In the genomic region with DNA sequence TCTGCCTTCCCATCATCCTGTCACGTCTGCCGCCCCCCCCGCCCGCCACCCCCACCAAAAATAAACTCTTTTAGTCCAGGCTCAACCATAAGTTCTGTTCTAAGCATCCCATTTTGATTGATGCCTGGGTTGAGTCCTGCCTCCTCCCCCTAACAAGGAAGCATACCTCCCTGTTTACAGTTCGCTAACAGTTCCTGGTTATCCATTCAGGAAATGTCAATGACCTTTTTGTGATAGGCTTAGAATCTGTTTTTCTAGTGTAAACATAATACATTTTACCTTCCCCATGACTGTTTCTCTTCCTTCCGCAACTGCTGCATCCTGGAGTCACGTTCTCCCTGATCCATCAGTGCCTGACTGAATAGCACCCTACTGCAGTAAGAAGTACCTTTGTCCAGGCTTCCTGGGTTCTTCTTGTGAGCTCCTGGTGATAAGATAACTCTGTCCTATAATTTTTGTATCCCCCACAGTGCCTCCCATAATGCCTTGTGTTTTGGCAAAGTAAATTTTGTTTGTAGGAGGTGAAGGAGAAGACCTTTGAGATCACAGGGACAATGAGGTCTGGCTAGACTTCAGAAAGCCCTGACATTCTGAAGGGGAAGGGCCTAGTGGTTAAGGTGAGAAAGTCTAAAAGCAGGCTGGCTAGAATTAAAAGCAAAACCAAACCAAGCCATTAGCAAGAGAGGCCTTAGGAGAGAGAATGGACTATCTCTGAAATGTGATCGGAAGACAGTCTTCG, we compare ENCODE assay signal across 1 cellular context.
TF ChIP-seq lines count a peak whose summit lies in the region.

No MANE protein-coding gene starts in this region.

TF ChIP-seq in HepG2, 621 proteins besides CTCF, POLR2A, EP300 and RAD21 (continued from another document and continues in another):
- TF ChIP-seq, protein P1, sequence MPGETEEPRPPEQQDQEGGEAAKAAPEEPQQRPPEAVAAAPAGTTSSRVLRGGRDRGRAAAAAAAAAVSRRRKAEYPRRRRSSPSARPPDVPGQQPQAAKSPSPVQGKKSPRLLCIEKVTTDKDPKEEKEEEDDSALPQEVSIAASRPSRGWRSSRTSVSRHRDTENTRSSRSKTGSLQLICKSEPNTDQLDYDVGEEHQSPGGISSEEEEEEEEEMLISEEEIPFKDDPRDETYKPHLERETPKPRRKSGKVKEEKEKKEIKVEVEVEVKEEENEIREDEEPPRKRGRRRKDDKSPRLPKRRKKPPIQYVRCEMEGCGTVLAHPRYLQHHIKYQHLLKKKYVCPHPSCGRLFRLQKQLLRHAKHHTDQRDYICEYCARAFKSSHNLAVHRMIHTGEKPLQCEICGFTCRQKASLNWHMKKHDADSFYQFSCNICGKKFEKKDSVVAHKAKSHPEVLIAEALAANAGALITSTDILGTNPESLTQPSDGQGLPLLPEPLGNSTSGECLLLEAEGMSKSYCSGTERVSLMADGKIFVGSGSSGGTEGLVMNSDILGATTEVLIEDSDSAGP (CRISPR knock-in tag; IDR thresholded peaks at IDR 0.05; ENCODE audit: borderline replicate concordance), result no peak
- TF ChIP-seq ZNF672 (CRISPR knock-in tag; IDR thresholded peaks at IDR 0.05), result no peak
- TF ChIP-seq, protein P2, sequence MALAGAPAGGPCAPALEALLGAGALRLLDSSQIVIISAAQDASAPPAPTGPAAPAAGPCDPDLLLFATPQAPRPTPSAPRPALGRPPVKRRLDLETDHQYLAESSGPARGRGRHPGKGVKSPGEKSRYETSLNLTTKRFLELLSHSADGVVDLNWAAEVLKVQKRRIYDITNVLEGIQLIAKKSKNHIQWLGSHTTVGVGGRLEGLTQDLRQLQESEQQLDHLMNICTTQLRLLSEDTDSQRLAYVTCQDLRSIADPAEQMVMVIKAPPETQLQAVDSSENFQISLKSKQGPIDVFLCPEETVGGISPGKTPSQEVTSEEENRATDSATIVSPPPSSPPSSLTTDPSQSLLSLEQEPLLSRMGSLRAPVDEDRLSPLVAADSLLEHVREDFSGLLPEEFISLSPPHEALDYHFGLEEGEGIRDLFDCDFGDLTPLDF (CRISPR knock-in tag; IDR thresholded peaks at IDR 0.05), result no peak
- TF ChIP-seq, protein P3, sequence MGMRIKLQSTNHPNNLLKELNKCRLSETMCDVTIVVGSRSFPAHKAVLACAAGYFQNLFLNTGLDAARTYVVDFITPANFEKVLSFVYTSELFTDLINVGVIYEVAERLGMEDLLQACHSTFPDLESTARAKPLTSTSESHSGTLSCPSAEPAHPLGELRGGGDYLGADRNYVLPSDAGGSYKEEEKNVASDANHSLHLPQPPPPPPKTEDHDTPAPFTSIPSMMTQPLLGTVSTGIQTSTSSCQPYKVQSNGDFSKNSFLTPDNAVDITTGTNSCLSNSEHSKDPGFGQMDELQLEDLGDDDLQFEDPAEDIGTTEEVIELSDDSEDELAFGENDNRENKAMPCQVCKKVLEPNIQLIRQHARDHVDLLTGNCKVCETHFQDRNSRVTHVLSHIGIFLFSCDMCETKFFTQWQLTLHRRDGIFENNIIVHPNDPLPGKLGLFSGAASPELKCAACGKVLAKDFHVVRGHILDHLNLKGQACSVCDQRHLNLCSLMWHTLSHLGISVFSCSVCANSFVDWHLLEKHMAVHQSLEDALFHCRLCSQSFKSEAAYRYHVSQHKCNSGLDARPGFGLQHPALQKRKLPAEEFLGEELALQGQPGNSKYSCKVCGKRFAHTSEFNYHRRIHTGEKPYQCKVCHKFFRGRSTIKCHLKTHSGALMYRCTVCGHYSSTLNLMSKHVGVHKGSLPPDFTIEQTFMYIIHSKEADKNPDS (CRISPR knock-in tag; IDR thresholded peaks at IDR 0.05), result no peak
- TF ChIP-seq ELF1 (CRISPR knock-in tag; IDR thresholded peaks at IDR 0.05), result peak; percentile 73
- no peak for TF ChIP-seq ZNF546 (CRISPR knock-in tag; conservative IDR thresholded peaks at IDR 0.05)
- no peak for TF ChIP-seq ZFP82 (CRISPR knock-in tag; IDR thresholded peaks at IDR 0.05; ENCODE audit: borderline replicate concordance)
- TF ChIP-seq, protein P4, sequence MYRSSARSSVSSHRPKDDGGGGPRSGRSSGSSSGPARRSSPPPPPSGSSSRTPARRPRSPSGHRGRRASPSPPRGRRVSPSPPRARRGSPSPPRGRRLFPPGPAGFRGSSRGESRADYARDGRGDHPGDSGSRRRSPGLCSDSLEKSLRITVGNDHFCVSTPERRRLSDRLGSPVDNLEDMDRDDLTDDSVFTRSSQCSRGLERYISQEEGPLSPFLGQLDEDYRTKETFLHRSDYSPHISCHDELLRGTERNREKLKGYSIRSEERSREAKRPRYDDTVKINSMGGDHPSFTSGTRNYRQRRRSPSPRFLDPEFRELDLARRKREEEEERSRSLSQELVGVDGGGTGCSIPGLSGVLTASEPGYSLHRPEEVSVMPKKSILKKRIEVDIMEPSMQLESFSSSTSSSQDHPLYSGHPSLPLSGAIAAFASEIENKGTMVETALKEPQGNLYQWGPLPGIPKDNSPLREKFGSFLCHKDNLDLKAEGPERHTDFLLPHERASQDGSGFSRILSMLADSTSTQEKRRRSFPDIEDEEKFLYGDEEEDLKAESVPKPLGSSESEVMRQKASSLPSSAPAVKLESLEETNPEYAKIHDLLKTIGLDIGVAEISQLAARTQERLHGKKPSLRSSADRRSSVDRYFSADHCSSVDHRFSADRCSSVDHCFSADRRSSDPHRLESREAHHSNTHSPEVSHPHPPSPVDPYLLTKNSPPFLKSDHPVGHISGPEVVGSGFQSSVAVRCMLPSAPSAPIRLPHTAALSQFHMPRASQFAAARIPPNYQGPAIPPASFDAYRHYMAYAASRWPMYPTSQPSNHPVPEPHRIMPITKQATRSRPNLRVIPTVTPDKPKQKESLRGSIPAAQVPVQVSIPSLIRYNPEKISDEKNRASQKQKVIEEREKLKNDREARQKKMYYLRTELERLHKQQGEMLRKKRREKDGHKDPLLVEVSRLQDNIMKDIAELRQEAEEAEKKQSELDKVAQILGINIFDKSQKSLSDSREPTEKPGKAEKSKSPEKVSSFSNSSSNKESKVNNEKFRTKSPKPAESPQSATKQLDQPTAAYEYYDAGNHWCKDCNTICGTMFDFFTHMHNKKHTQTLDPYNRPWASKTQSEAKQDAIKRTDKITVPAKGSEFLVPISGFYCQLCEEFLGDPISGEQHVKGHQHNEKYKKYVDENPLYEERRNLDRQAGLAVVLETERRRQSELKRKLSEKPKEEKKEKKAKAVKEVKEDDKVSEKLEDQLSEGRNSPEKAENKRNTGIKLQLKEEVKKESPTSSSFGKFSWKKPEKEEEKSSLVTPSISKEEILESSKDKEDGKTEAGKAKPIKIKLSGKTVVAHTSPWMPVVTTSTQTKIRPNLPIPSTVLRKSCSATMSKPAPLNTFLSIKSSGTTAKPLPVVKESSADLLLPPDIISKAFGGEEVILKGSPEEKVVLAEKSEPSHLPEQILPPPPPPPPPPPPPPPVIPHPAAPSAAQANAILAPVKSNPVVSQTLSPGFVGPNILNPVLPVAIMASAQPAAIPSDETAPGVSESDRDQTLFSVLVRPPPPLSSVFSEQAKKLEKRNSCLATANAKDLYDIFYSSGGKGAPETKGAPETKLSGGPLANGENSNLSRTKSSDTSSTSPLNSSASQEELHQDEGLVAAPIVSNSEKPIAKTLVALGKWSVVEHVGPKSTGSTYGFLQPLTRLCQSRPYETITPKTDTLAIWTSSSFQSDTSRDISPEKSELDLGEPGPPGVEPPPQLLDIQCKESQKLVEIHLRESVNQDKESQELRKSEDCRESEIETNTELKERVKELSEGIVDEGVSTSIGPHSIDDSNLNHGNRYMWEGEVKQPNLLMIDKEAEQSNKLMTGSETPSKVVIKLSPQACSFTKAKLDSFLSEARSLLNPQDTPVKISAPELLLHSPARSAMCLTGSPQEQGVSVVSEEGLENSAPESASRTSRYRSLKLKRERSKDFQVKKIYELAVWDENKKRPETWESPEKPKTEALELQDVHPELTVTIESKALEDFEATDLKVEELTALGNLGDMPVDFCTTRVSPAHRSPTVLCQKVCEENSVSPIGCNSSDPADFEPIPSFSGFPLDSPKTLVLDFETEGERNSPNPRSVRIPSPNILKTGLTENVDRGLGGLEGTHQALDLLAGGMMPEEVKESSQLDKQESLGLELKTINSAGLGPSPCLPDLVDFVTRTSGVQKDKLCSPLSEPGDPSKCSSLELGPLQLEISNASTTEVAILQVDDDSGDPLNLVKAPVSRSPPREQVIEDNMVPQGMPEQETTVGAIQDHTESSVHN (CRISPR knock-in tag; IDR thresholded peaks at IDR 0.05), result no peak
- no peak for TF ChIP-seq ZBTB7A (CRISPR knock-in tag; IDR thresholded peaks at IDR 0.05)
- TF ChIP-seq ZNF776 (CRISPR knock-in tag; IDR thresholded peaks at IDR 0.05), result no peak
- no peak for TF ChIP-seq MAF1 (CRISPR knock-in tag; IDR thresholded peaks at IDR 0.05; ENCODE audit: borderline replicate concordance)
- 0 out of 2 replicates have a peak, but pooled peaks have one; percentile 57 for TF ChIP-seq ZNF263 (CRISPR knock-in tag; IDR thresholded peaks at IDR 0.05)
- 0 out of 2 replicates have a peak, but pooled peaks have one; percentile 2 for TF ChIP-seq STAG1 (CRISPR knock-in tag; IDR thresholded peaks at IDR 0.05)
- TF ChIP-seq ZBTB8A (CRISPR knock-in tag; IDR thresholded peaks at IDR 0.05; ENCODE audit: borderline replicate concordance, low read depth), result no peak
- TF ChIP-seq, protein P5, sequence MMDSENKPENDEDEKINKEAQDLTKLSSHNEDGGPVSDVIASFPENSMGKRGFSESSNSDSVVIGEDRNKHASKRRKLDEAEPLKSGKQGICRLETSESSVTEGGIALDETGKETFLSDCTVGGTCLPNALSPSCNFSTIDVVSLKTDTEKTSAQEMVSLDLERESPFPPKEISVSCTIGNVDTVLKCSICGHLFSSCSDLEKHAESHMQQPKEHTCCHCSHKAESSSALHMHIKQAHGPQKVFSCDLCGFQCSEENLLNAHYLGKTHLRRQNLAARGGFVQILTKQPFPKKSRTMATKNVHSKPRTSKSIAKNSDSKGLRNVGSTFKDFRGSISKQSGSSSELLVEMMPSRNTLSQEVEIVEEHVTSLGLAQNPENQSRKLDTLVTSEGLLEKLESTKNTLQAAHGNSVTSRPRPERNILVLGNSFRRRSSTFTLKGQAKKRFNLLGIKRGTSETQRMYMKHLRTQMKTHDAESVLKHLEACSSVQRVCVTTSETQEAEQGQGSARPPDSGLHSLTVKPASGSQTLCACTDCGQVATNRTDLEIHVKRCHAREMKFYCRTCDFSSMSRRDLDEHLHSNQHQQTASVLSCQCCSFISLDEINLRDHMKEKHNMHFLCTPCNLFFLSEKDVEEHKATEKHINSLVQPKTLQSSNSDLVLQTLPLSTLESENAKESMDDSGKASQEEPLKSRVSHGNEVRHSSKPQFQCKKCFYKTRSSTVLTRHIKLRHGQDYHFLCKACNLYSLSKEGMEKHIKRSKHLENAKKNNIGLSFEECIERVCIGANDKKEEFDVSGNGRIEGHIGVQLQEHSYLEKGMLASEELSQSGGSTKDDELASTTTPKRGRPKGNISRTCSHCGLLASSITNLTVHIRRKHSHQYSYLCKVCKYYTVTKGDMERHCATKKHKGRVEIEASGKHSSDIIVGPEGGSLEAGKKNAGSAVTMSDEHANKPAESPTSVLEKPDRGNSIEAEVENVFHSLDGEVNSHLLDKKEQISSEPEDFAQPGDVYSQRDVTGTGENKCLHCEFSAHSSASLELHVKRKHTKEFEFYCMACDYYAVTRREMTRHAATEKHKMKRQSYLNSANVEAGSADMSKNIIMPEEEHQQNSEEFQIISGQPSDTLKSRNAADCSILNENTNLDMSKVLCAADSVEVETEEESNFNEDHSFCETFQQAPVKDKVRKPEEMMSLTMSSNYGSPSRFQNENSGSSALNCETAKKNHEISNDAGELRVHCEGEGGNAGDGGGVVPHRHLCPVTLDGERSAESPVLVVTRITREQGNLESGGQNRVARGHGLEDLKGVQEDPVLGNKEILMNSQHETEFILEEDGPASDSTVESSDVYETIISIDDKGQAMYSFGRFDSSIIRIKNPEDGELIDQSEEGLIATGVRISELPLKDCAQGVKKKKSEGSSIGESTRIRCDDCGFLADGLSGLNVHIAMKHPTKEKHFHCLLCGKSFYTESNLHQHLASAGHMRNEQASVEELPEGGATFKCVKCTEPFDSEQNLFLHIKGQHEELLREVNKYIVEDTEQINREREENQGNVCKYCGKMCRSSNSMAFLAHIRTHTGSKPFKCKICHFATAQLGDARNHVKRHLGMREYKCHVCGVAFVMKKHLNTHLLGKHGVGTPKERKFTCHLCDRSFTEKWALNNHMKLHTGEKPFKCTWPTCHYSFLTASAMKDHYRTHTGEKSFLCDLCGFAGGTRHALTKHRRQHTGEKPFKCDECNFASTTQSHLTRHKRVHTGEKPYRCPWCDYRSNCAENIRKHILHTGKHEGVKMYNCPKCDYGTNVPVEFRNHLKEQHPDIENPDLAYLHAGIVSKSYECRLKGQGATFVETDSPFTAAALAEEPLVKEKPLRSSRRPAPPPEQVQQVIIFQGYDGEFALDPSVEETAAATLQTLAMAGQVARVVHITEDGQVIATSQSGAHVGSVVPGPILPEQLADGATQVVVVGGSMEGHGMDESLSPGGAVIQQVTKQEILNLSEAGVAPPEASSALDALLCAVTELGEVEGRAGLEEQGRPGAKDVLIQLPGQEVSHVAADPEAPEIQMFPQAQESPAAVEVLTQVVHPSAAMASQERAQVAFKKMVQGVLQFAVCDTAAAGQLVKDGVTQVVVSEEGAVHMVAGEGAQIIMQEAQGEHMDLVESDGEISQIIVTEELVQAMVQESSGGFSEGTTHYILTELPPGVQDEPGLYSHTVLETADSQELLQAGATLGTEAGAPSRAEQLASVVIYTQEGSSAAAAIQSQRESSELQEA (CRISPR knock-in tag; IDR thresholded peaks at IDR 0.05; ENCODE audit: not compliant biosample characterization), result no peak
- TF ChIP-seq ZNF292 (CRISPR knock-in tag; IDR thresholded peaks at IDR 0.05; ENCODE audit: borderline replicate concordance, low read depth), result 0 out of 2 replicates have a peak, but pooled peaks have one; percentile 18
- no peak for TF ChIP-seq XBP1 (CRISPR knock-in tag; IDR thresholded peaks at IDR 0.05)
- TF ChIP-seq ZC3H4 (CRISPR knock-in tag; IDR thresholded peaks at IDR 0.05; ENCODE audit: borderline replicate concordance), result 0 out of 2 replicates have a peak, but pooled peaks have one; percentile 38
- TF ChIP-seq ATM (IDR thresholded peaks at IDR 0.05; ENCODE audit: borderline replicate concordance), result no peak
- TF ChIP-seq HDAC1 (CRISPR knock-in tag; IDR thresholded peaks at IDR 0.05), result peak; percentile 60
- no peak for TF ChIP-seq MYC (CRISPR knock-in tag; IDR thresholded peaks at IDR 0.05; ENCODE audit: borderline replicate concordance)
- TF ChIP-seq, protein P6, sequence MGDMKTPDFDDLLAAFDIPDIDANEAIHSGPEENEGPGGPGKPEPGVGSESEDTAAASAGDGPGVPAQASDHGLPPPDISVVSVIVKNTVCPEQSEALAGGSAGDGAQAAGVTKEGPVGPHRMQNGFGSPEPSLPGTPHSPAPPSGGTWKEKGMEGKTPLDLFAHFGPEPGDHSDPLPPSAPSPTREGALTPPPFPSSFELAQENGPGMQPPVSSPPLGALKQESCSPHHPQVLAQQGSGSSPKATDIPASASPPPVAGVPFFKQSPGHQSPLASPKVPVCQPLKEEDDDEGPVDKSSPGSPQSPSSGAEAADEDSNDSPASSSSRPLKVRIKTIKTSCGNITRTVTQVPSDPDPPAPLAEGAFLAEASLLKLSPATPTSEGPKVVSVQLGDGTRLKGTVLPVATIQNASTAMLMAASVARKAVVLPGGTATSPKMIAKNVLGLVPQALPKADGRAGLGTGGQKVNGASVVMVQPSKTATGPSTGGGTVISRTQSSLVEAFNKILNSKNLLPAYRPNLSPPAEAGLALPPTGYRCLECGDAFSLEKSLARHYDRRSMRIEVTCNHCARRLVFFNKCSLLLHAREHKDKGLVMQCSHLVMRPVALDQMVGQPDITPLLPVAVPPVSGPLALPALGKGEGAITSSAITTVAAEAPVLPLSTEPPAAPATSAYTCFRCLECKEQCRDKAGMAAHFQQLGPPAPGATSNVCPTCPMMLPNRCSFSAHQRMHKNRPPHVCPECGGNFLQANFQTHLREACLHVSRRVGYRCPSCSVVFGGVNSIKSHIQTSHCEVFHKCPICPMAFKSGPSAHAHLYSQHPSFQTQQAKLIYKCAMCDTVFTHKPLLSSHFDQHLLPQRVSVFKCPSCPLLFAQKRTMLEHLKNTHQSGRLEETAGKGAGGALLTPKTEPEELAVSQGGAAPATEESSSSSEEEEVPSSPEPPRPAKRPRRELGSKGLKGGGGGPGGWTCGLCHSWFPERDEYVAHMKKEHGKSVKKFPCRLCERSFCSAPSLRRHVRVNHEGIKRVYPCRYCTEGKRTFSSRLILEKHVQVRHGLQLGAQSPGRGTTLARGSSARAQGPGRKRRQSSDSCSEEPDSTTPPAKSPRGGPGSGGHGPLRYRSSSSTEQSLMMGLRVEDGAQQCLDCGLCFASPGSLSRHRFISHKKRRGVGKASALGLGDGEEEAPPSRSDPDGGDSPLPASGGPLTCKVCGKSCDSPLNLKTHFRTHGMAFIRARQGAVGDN (CRISPR knock-in tag; IDR thresholded peaks at IDR 0.05), result no peak
